In genomic region chr7:73738612-73739386, GRCh38 we compare ENCODE assay signal across 8 cellular contexts. TPM values are rescaled to one million over a fixed set of nuclear protein-coding genes. Genes with fewer than 3 reads are reported as not detected.
A peak's percentile ranks its signal among the peaks of the same experiment; 100 is the strongest.
DNase-seq lines count a peak whose midpoint lies in the region; ATAC-seq and TF ChIP-seq lines count a peak whose summit lies in the region.

A gene with protein sequence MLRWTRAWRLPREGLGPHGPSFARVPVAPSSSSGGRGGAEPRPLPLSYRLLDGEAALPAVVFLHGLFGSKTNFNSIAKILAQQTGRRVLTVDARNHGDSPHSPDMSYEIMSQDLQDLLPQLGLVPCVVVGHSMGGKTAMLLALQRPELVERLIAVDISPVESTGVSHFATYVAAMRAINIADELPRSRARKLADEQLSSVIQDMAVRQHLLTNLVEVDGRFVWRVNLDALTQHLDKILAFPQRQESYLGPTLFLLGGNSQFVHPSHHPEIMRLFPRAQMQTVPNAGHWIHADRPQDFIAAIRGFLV (minus strand): TSS chr7:73738802. CDS start chr7:73738770, 32 bp downstream.

- peak within 1 kb of the TSS; percentile 87 for H3K27ac Mint-ChIP-seq in activated B cell treated with CpG ODN at 0.5 μM for 24 hours
- H3K27ac Mint-ChIP-seq in immature natural killer cell, result peak within 1 kb of the TSS; percentile 80 to 90 (median 88)

- ATAC-seq in GM19023 (IDR thresholded peaks at IDR 0.05; ENCODE audit: unreplicated experiment), result peak; percentile 84
- peak; percentile 81 for ATAC-seq in HG03196 (IDR thresholded peaks at IDR 0.05; ENCODE audit: unreplicated experiment)
- ATAC-seq in activated B cell treated with CpG ODN at 0.5 μM for 24 hours (ENCODE audit: low read depth), result peak; percentile 88

- no peaks in the 10 kb centered on the region for H3K9me3 Mint-ChIP-seq in activated B cell treated with CpG ODN at 0.5 μM for 24 hours
- no peaks in the 10 kb centered on the region for H3K9me3 Mint-ChIP-seq in immature natural killer cell

- peak within 1 kb of the TSS; percentile 92 for H3K4me3 Mint-ChIP-seq in activated B cell treated with CpG ODN at 0.5 μM for 24 hours
- peak within 1 kb of the TSS; percentile 87 to 92 (median 90) for H3K4me3 Mint-ChIP-seq in immature natural killer cell

- peak within 1 kb of the TSS; percentile 79 to 88 for H3K4me3 ChIP-seq in cardiac fibroblast (replicated peaks in 1 of 2; ENCODE audit: low read depth in 2 of 2, low read length in 2 of 2)

- H3K36me3 Mint-ChIP-seq in activated B cell treated with CpG ODN at 0.5 μM for 24 hours (ENCODE audit: low read depth) (peaks cover 5% of the 10 kb centered on the region), immature natural killer cell (no peaks in the 10 kb centered on the region)

- peak; percentile 99 for DNase-seq in AG08396 (ENCODE audit: low spot score)
- peak; percentile 99 for DNase-seq in NCI-H345 (lab: John Stamatoyannopoulos, UW)
- peak; percentile 99 for DNase-seq in activated B cell treated with CpG ODN at 0.5 μM for 24 hours
- peak; percentile 98 for DNase-seq in cardiac fibroblast (ENCODE audit: low read depth in 2 of 2)
- DNase-seq in immature natural killer cell, result peak; percentile 94 to 95 (median 94)
- DNase-seq in smooth muscle cell of the brain vasculature (ENCODE audit: low read depth, low spot score), result peak; percentile 89

- TF ChIP-seq CTCF in activated B cell treated with CpG ODN at 0.5 μM for 24 hours (IDR thresholded peaks at IDR 0.05) (no peak), cardiac fibroblast (IDR thresholded peaks at IDR 0.05; ENCODE audit: low read depth, low read length) (no peak)

- no peaks in the 10 kb centered on the region for H3K27me3 Mint-ChIP-seq in activated B cell treated with CpG ODN at 0.5 μM for 24 hours
- H3K27me3 Mint-ChIP-seq in immature natural killer cell (ENCODE audit: low read depth in 3 of 3), result peaks cover 0 to 3% (median 2%) of the 10 kb centered on the region in 3 donors

- CTCF ChIA-PET in activated B cell treated with CpG ODN at 0.5 μM for 24 hours (lab: Charles Lee), result interaction anchor here (0.9 to 1.3 kb wide), 4 partner anchors 10 to 132 kb away, joined by 3 to 4 read pairs (median 4); partner anchors contain the start of gene VPS37D

- H3K4me1 Mint-ChIP-seq in activated B cell treated with CpG ODN at 0.5 μM for 24 hours (peaks cover 12% of the 10 kb centered on the region), immature natural killer cell (peaks cover 9 to 16% of the 10 kb centered on the region in 2 donors)

- POLR2A ChIA-PET in activated B cell treated with CpG ODN at 0.5 μM for 24 hours (lab: Charles Lee), result interaction anchor here (0.6 to 2.1 kb wide), 9 partner anchors 9 to 217 kb away, joined by 3 to 10 read pairs (median 4); partner anchors contain the start of genes BAZ1B, BCL7B, METTL27 and STX1A

- intact Hi-C loops in activated B cell treated with CpG ODN at 0.5 μM for 24 hours (cut with micrococcal nuclease), result loop anchor here (1.0 to 5.0 kb wide), 9 partner anchors 19 to 910 kb away; partner anchors contain the start of genes BAZ1B, BCL7B, BUD23 and DNAJC30

RNA-seq across cellular contexts. Expression of the gene that starts here (rescaled TPM):
- 12.1 and 15.9 TPM in 2 replicates for total RNA-seq in activated B cell treated with CpG ODN at 0.5 μM for 24 hours
- polyA plus RNA-seq in immature natural killer cell, result 10 to 100 TPM; 12.7 to 19.4 (median 16.5) TPM

Comparison
In these comparisons a context has a peak if more than half of its experiments do, and no peak if none do; other contexts are left out.
1. Peak in every context shown above with its lines: DNase-seq, ATAC-seq and H3K4me3 ChIP-seq.